ENCODE assay signal across 8 cellular contexts in genomic region chr6:34237722-34238506, GRCh38. TPM values are rescaled to one million over a fixed set of nuclear protein-coding genes. Genes with fewer than 3 reads are reported as not detected.
DNase-seq lines count a peak whose midpoint lies in the region; ATAC-seq and TF ChIP-seq lines count a peak whose summit lies in the region.

No MANE protein-coding gene starts in this region.

- H3K4me3 Mint-ChIP-seq in T-helper 17 cell = peak overlapping the region; percentile 91

- under 1% methylated on average over 64 of the region's 64 CpGs for WGBS in HUES64

- peak overlapping the region; percentile 99 for H3K9ac ChIP-seq in HUES64 (ENCODE audit: low read depth, low read length)

- peak overlapping the region; percentile 89 for H3K27ac Mint-ChIP-seq in T-helper 17 cell

- peak; percentile 14 for ATAC-seq in T-helper 17 cell

- H3K27me3 Mint-ChIP-seq in T-helper 17 cell = no peaks in the 10 kb centered on the region

- in situ Hi-C loops in astrocyte of the spinal cord (cut with HindIII; ENCODE audit: low sequenced_read_pairs) = no loop called here

- H3K4me1 ChIP-seq in HUES64 (ENCODE audit: insufficient read depth, low read length) = peaks cover 43% of the 10 kb centered on the region

- H3K4me3 ChIP-seq in HUES64 (ENCODE audit: low read length) = peak overlapping the region; percentile 97
- peak overlapping the region; percentile 68 for H3K4me3 ChIP-seq in astrocyte of the spinal cord (ENCODE audit: low read depth, low read length)
- peak overlapping the region; percentile 92 for H3K4me3 ChIP-seq in iPS-18c (ENCODE audit: insufficient read depth, low read depth, low read length)

- H3K36me3 ChIP-seq in HUES64 (ENCODE audit: insufficient read depth, low read length) = peaks cover 48% of the 10 kb centered on the region

- H3K9me3 ChIP-seq in HUES64 (ENCODE audit: insufficient read depth, low read depth, low read length) = no peaks in the 10 kb centered on the region
- no peaks in the 10 kb centered on the region for H3K9me3 ChIP-seq in T-helper 17 cell (ENCODE audit: control insufficient read depth, low read length, poor library complexity, severe bottlenecking)
- no peaks in the 10 kb centered on the region for H3K9me3 ChIP-seq in iPS-18c (ENCODE audit: control insufficient read depth, insufficient read depth, low read length)

- peaks cover 29% of the 10 kb centered on the region for H3K4me1 Mint-ChIP-seq in T-helper 17 cell

- peak overlapping the region; percentile 96 for H3K27ac ChIP-seq in HUES64 (ENCODE audit: low read depth, low read length)

- DNase-seq in DMS 273 (lab: John Stamatoyannopoulos, UW; ENCODE audit: unreplicated experiment) (peak; percentile 94), DMS 273 treated with DMSO at 0.1 percent for 48 hours (lab: John Stamatoyannopoulos, UW) (no peak), T-helper 17 cell (peak; percentile 58 to 67 (median 65)), astrocyte of the spinal cord (ENCODE audit: low read depth, low spot score) (peak; percentile 22), superior temporal gyrus (ENCODE audit: extremely low spot score) (no peak)
- DNase-seq in stimulated activated CD4-positive, alpha-beta T cell treated with anti-CD3 and anti-CD28 coated beads, Interleukin-12 subunit alpha, Interleukin-12 subunit beta, amount 100 ng/mL, for 4 hours = peak; percentile 73

- H3K36me3 Mint-ChIP-seq in T-helper 17 cell (ENCODE audit: low read depth) = no peaks in the 10 kb centered on the region

- peak; percentile 31 for TF ChIP-seq CTCF in astrocyte of the spinal cord (IDR thresholded peaks at IDR 0.05; ENCODE audit: low read depth, low read length)

- no peaks in the 10 kb centered on the region for H3K27me3 ChIP-seq in HUES64 (ENCODE audit: insufficient read depth, low read length)

RNA-seq across cellular contexts. Expression of gene HMGA1, which starts 1.2 kb away (rescaled TPM):
- polyA plus RNA-seq in HUES64 (2013, experiment 1 of 2) = 2,125 TPM
- 2,161 TPM for polyA plus RNA-seq in HUES64 (2013, experiment 2 of 2)
- 10 to 100 TPM; 87.5 to 90.3 TPM for total RNA-seq in T-helper 17 cell

RNA-seq across cellular contexts. Expression of gene SMIM29, which starts 10.9 kb away (rescaled TPM):
- polyA plus RNA-seq in HUES64 (2013, experiment 1 of 2) = 5.7 TPM
- polyA plus RNA-seq in HUES64 (2013, experiment 2 of 2) = 5.8 TPM
- 10 to 100 TPM; 24.3 to 29.2 TPM for total RNA-seq in T-helper 17 cell

Comparison
In these comparisons a context has a peak if more than half of its experiments do, and no peak if none do; other contexts are left out.
1. DNase-seq: peak in DMS 273 (single experiment), T-helper 17 cell (3 of 3), astrocyte of the spinal cord (single experiment) and stimulated activated CD4-positive, alpha-beta T cell treated with anti-CD3 and anti-CD28 coated beads, Interleukin-12 subunit alpha, Interleukin-12 subunit beta, amount 100 ng/mL, for 4 hours (single experiment); none in DMS 273 treated with DMSO at 0.1 percent for 48 hours (single experiment) and superior temporal gyrus (single experiment).
2. Peak in every context shown above with its lines, with median percentiles within 50 percentile points of each other: H3K4me3 ChIP-seq.